ENCODE assay signal across 1 cellular context in genomic region chr5:95870105-95870672, GRCh38.
TF ChIP-seq lines count a peak whose summit lies in the region.

No MANE protein-coding gene starts in this region.

TF ChIP-seq in GM12878, 131 proteins besides CTCF, POLR2A, EP300 and RAD21 (continued from another document and continues in another):
- TF ChIP-seq ZNF592 (IDR thresholded peaks at IDR 0.05) (no peak), MXI1 (IDR thresholded peaks at IDR 0.05; ENCODE audit: low read depth, low read length) (0 out of 2 replicates have a peak, but pooled peaks have one; percentile 40), TBL1XR1 (IDR thresholded peaks at IDR 0.05; ENCODE audit: low read depth, low read length) (no peak; the same call in 1 of the 2 replicates), TAF1 (IDR thresholded peaks at IDR 0.05; ENCODE audit: borderline replicate concordance, low read depth, low read length) (no peak), USF2 (IDR thresholded peaks at IDR 0.05; ENCODE audit: borderline replicate concordance, low read depth, low read length) (no peak), RB1 (IDR thresholded peaks at IDR 0.05; ENCODE audit: borderline replicate concordance) (no peak), NFYA (IDR thresholded peaks at IDR 0.05; ENCODE audit: borderline replicate concordance, low read depth, low read length) (no peak), SUPT20H (IDR thresholded peaks at IDR 0.05; ENCODE audit: borderline replicate concordance, control insufficient read depth, low read depth, low read length) (no peak), SREBF1 (IDR thresholded peaks at IDR 0.05; ENCODE audit: low read length) (no peak), E2F8 (IDR thresholded peaks at IDR 0.05; ENCODE audit: low read depth, partially characterized antibody) (no peak), FOXM1 (IDR thresholded peaks at IDR 0.05; ENCODE audit: low read depth, low read length) (peak; percentile 96), CREB1 (IDR thresholded peaks at IDR 0.05; ENCODE audit: low read depth) (peak; percentile 50; the same call in 1 of the 2 replicates), ZNF207 (IDR thresholded peaks at IDR 0.05; ENCODE audit: borderline replicate concordance) (peak; percentile 61; the same call in 1 of the 2 replicates), CHD1 (IDR thresholded peaks at IDR 0.05; ENCODE audit: low read depth, low read length) (no peak), SUZ12 (IDR thresholded peaks at IDR 0.05; ENCODE audit: unreplicated experiment) (no peak), IKZF1 (conservative IDR thresholded peaks at IDR 0.05) (peak; percentile 92), KAT2A (conservative IDR thresholded peaks at IDR 0.05; ENCODE audit: control insufficient read depth, low read depth, low read length) (no peak), DPF2 (IDR thresholded peaks at IDR 0.05) (peak; percentile 78), NFXL1 (IDR thresholded peaks at IDR 0.05; ENCODE audit: borderline replicate concordance) (no peak), YBX1 (IDR thresholded peaks at IDR 0.05) (no peak), FOS (IDR thresholded peaks at IDR 0.05; ENCODE audit: borderline replicate concordance, extremely low read depth, insufficient read length) (no peak), IRF5 (IDR thresholded peaks at IDR 0.05; ENCODE audit: borderline replicate concordance) (no peak), BCLAF1 (IDR thresholded peaks at IDR 0.05) (no peak), CUX1 (IDR thresholded peaks at IDR 0.05; ENCODE audit: insufficient replicate concordance, low read depth, low read length) (no peak), BRCA1 (IDR thresholded peaks at IDR 0.05; ENCODE audit: low read depth, low read length) (no peak), BCL11A (IDR thresholded peaks at IDR 0.05; ENCODE audit: low read depth, low read length) (peak; percentile 69; the same call in 1 of the 2 replicates), BMI1 (IDR thresholded peaks at IDR 0.05; ENCODE audit: borderline replicate concordance) (no peak), ATF7 (IDR thresholded peaks at IDR 0.05; ENCODE audit: low read depth) (peak; percentile 92), FOXK2 (IDR thresholded peaks at IDR 0.05) (no peak), SRF (IDR thresholded peaks at IDR 0.05; ENCODE audit: low read depth in 2 of 2, low read length in 2 of 2) (no peak), NR2C1 (IDR thresholded peaks at IDR 0.05) (no peak), PRDM15 (CRISPR knock-in tag; IDR thresholded peaks at IDR 0.05) (no peak), STAT3 (IDR thresholded peaks at IDR 0.05; ENCODE audit: low read depth, low read length) (no peak), SP1 (IDR thresholded peaks at IDR 0.05; ENCODE audit: low read depth, low read length) (peak; percentile 27), NR2C2 (IDR thresholded peaks at IDR 0.05; ENCODE audit: borderline replicate concordance, control insufficient read depth, insufficient read length, low read depth) (no peak), RBBP5 (conservative IDR thresholded peaks at IDR 0.05) (no peak), KLF5 (IDR thresholded peaks at IDR 0.05; ENCODE audit: partially characterized antibody) (no peak), CREM (IDR thresholded peaks at IDR 0.05; ENCODE audit: low read depth) (peak; percentile 79; the same call in 1 of the 2 replicates), NR2F1 (conservative IDR thresholded peaks at IDR 0.05) (no peak)
